In the genomic region with DNA sequence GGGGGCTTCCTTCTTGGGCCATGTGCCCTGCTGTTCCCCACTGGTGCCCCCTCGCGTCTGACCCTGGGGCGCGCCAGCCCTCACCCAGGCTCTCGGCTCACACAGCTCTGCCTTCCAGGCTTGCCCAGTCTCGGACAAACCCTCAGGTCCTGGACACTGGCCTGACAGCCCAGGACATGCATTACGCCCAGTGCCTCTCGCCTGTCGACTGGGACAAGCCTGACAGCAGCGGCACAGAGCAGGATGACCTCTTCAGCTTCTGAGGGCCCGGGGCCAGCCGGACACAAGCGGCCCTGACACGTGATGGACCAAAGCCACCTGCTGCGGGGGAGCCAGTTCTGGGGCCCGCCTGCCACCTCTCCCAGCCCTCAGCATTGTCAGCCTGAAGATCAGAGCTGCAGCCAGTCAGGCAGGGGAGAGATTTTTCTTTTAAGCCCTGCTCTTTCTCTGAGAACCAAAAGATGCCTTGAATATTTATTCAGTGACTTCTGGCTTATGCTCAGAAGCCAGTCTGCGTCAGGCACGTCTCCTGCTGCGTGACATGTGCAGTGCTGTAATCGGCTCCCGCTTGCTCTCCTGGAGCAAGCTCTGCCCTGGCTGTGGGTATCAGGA, we compare ENCODE assay signal across 8 cellular contexts. TPM values are rescaled to one million over a fixed set of nuclear protein-coding genes. Genes with fewer than 3 reads are reported as not detected.
DNase-seq lines count a peak whose midpoint lies in the region; ATAC-seq and TF ChIP-seq lines count a peak whose summit lies in the region.

No MANE protein-coding gene starts in this region.

- peak; percentile 88 for DNase-seq in AG08395 (ENCODE audit: low spot score)
- peak; percentile 92 for DNase-seq in IMR-90
- no peak for DNase-seq in mammary epithelial cell
- DNase-seq in GM10266 (ENCODE audit: extremely low spot score) = no peak
- no peak for DNase-seq in activated effector memory CD4-positive, alpha-beta T cell treated with Interleukin-2 at 50 U/mL for 16 hours
- DNase-seq in erythroblast (lab: John Stamatoyannopoulos, UW) = no peak

- H2AK9ac ChIP-seq in IMR-90 (replicated peaks; ENCODE audit: low read depth, low read length, poor library complexity) = peak overlapping the region; percentile 83

- WGBS in IMR-90 (ENCODE audit: extremely low coverage in 2 of 2, insufficient read length in 1 of 2), 2 experiments = 38% methylated on average over 10 of the region's 21 CpGs; no CpG with 5 or more reads in 1 of the 2 experiments
- WGBS in mammary epithelial cell (ENCODE audit: low coverage, missing lambda C conversion rate) = 49% methylated on average over 10 of the region's 21 CpGs
- WGBS in mesodermal cell (ENCODE audit: insufficient coverage in 2 of 2), 2 experiments = 80 to 84% methylated on average over 21 of the region's 21 CpGs

- CTCF ChIA-PET in IMR-90 (lab: Yijun Ruan, JAX) (interaction anchor here (1.6 kb wide), 1 partner anchor 18 kb away, joined by 4 read pairs; no protein-coding TSS in a partner anchor), mammary epithelial cell (lab: Charles Lee; ENCODE audit: low non-redundant PET) (interaction anchor here (0.5 to 0.6 kb wide), 2 partner anchors 10 to 17 kb away, joined by 5 read pairs; no protein-coding TSS in a partner anchor)

- peak overlapping the region; percentile 72 for H2AFZ ChIP-seq in IMR-90 (replicated peaks; ENCODE audit: low read length, poor library complexity)
- peak overlapping the region; percentile 28 for H2AFZ ChIP-seq in mammary epithelial cell (ENCODE audit: low read depth, low read length)

- H3K9ac ChIP-seq in IMR-90 (ENCODE audit: low read depth, low read length) = peak overlapping the region; percentile 36
- H3K9ac ChIP-seq in mammary epithelial cell (ENCODE audit: insufficient read depth, low read length) = no peak overlapping the region

- H4K5ac ChIP-seq in IMR-90 (ENCODE audit: low read depth, low read length) = peak overlapping the region; percentile 37; the same call in 1 of the 2 replicates

- H3K56ac ChIP-seq in IMR-90 (ENCODE audit: extremely low read depth, insufficient read depth, low read length) = no peak overlapping the region

- H3K9me1 ChIP-seq in IMR-90 (ENCODE audit: insufficient read depth, low read length) = peaks cover 16% of the 10 kb centered on the region

- H3K27me3 ChIP-seq in IMR-90 (ENCODE audit: control insufficient read depth, insufficient read depth, low read length) (no peaks in the 10 kb centered on the region), mammary epithelial cell (ENCODE audit: insufficient read depth, low read length) (no peaks in the 10 kb centered on the region)

- H3K9me3 ChIP-seq in IMR-90 (ENCODE audit: control insufficient read depth, insufficient read depth, low read length) (no peaks in the 10 kb centered on the region), mammary epithelial cell (replicated peaks; ENCODE audit: insufficient read depth, low read length) (no peaks in the 10 kb centered on the region), mesodermal cell (ENCODE audit: control insufficient read depth, low read length) (no peaks in the 10 kb centered on the region)

- peak overlapping the region; percentile 70; the same call in 1 of the 2 replicates for H2BK20ac ChIP-seq in IMR-90 (ENCODE audit: low read depth, low read length)

- peak overlapping the region; percentile 95 for H3K4ac ChIP-seq in IMR-90 (ENCODE audit: low read depth, low read length)

- no TSS peak for BruUV-seq in IMR-90 (replicated peaks; lab: Mats Ljungman, UMichigan)
- BruUV-seq in mammary epithelial cell (replicated peaks; lab: Mats Ljungman, UMichigan) = no TSS peak

- intact Hi-C loops in IMR-90 (cut with micrococcal nuclease) = no loop called here
- intact Hi-C loops in mammary epithelial cell (cut with micrococcal nuclease) = loop anchor here (5.0 kb wide), 2 partner anchors 40 to 65 kb away; no protein-coding TSS in a partner anchor

- POLR2A ChIA-PET in IMR-90 (lab: Charles Lee; ENCODE audit: unreplicated experiment) = no interaction called here

- peak overlapping the region; percentile 25 for H3K4me2 ChIP-seq in IMR-90 (ENCODE audit: low read depth, low read length)
- H3K4me2 ChIP-seq in mammary epithelial cell (ENCODE audit: insufficient read depth, low read depth, low read length) = peak overlapping the region; percentile 47

- peak overlapping the region; percentile 93 for H2AK5ac ChIP-seq in IMR-90 (ENCODE audit: low read depth, low read length)

- peak overlapping the region; percentile 19; the same call in 2 of the 3 replicates for H2BK15ac ChIP-seq in IMR-90 (ENCODE audit: low read depth, low read length)

- H3K4me1 ChIP-seq in IMR-90 (ENCODE audit: control insufficient read depth, insufficient read depth, low read length) (peaks cover 41% of the 10 kb centered on the region), mammary epithelial cell (ENCODE audit: insufficient read depth, low read length) (peaks cover 55% of the 10 kb centered on the region), mesodermal cell (ENCODE audit: control insufficient read depth, insufficient read depth, low read length, poor library complexity, severe bottlenecking) (peaks cover 51% of the 10 kb centered on the region)

- H3K4me3 ChIP-seq in IMR-90 (ENCODE audit: insufficient read depth, low read depth, low read length) = no peak overlapping the region
- no peak overlapping the region for H3K4me3 ChIP-seq in mammary epithelial cell (replicated peaks in 1 of 3; ENCODE audit: insufficient read depth in 1 of 3, low read depth in 2 of 3, low read length in 3 of 3)
- H3K4me3 ChIP-seq in mesodermal cell (ENCODE audit: extremely low read depth, insufficient read depth, low read length, poor library complexity, severe bottlenecking) = no peak overlapping the region

- in situ Hi-C loops in IMR-90 (cut with MboI; ENCODE audit: low sequenced_read_pairs) = no loop called here
- in situ Hi-C loops in mammary epithelial cell (cut with MboI; ENCODE audit: low sequenced_read_pairs in 2 of 2) = no loop called here

- peak overlapping the region; percentile 54 to 67; a peak in 3 of 4 replicates for H4K8ac ChIP-seq in IMR-90 (ENCODE audit: low read depth in 2 of 2, low read length in 2 of 2)

- no peaks in the 10 kb centered on the region for H4K20me1 ChIP-seq in IMR-90 (ENCODE audit: insufficient read depth, low read length)
- H4K20me1 ChIP-seq in mammary epithelial cell (ENCODE audit: insufficient read depth, low read length) = no peaks in the 10 kb centered on the region

- TF ChIP-seq RAD21 in IMR-90 (IDR thresholded peaks at IDR 0.05; ENCODE audit: low read length) = peak; percentile 12; the same call in 1 of the 2 replicates

- TF ChIP-seq CTCF in IMR-90 (conservative IDR thresholded peaks at IDR 0.05; ENCODE audit: low read depth, low read length) (peak; percentile 9; the same call in 1 of the 2 replicates), mammary epithelial cell (conservative IDR thresholded peaks at IDR 0.05 in 1 of 2, IDR thresholded peaks at IDR 0.05 in 1 of 2; ENCODE audit: extremely low read depth in 1 of 2, insufficient read depth in 1 of 2, low read depth in 1 of 2, low read length in 2 of 2) (peak in 1 of 2 donors; percentile 33), GM10266 (IDR thresholded peaks at IDR 0.05; ENCODE audit: control insufficient read depth, insufficient read depth, low read depth, missing control alignments) (no peak)

- peak overlapping the region; percentile 62 for H3K14ac ChIP-seq in IMR-90 (replicated peaks; ENCODE audit: low read depth, low read length)

- H3K36me3 ChIP-seq in IMR-90 (ENCODE audit: control insufficient read depth, insufficient read depth, low read length) = peaks cover 10% of the 10 kb centered on the region; the same call in 1 of the 2 replicates
- no peaks in the 10 kb centered on the region for H3K36me3 ChIP-seq in mammary epithelial cell (ENCODE audit: insufficient read depth, low read length)
- H3K36me3 ChIP-seq in mesodermal cell (ENCODE audit: control insufficient read depth, insufficient read depth, low read length) = peaks cover 10% of the 10 kb centered on the region

- peak; percentile 70 for ATAC-seq in IMR-90 (ENCODE audit: low read depth)
- no peak for ATAC-seq in HG03342 (IDR thresholded peaks at IDR 0.05; ENCODE audit: unreplicated experiment)

- peak overlapping the region; percentile 68 for H3K18ac ChIP-seq in IMR-90 (ENCODE audit: low read depth, low read length)

- peak overlapping the region; percentile 87 for H4K91ac ChIP-seq in IMR-90 (ENCODE audit: insufficient read depth, low read depth, low read length)

- TF ChIP-seq POLR2A in IMR-90 (IDR thresholded peaks at IDR 0.05; ENCODE audit: low read depth, low read length) = no peak
- TF ChIP-seq POLR2A in erythroblast (IDR thresholded peaks at IDR 0.05; ENCODE audit: low read length) = no peak

- H2BK5ac ChIP-seq in IMR-90 (ENCODE audit: low read depth, low read length, poor library complexity, severe bottlenecking) = peak overlapping the region; percentile 91

- no peaks in the 10 kb centered on the region for H3K79me2 ChIP-seq in mammary epithelial cell (ENCODE audit: insufficient read depth, low read length)

- H3K23ac ChIP-seq in IMR-90 (ENCODE audit: low read depth, low read length) = peak overlapping the region; percentile 23; the same call in 1 of the 2 replicates

- peaks cover 4 to 9% of the 10 kb centered on the region in 2 experiments; a peak in 2 of 4 replicates for H3K79me1 ChIP-seq in IMR-90 (ENCODE audit: low read depth in 1 of 2, low read length in 2 of 2)

- H3K27ac ChIP-seq in IMR-90 (ENCODE audit: insufficient read depth, low read length) (peak overlapping the region; percentile 89), mammary epithelial cell (ENCODE audit: insufficient read depth, low read depth, low read length) (no peak overlapping the region), mesodermal cell (ENCODE audit: low read depth, low read length, severe bottlenecking) (peak overlapping the region; percentile 2)

- H2BK120ac ChIP-seq in IMR-90 (ENCODE audit: low read depth, low read length) = peak overlapping the region; percentile 91

- dilution Hi-C loops in IMR-90 (cut with HindIII; ENCODE audit: low sequenced_read_pairs, unreplicated experiment) (no loop called here), mammary epithelial cell (cut with HindIII; ENCODE audit: low sequenced_read_pairs) (no loop called here)

RNA-seq across cellular contexts. Expression of gene LDLRAP1, which starts 23.4 kb away (rescaled TPM):
- total RNA-seq in IMR-90 (2012; rRNA removed) (3.6 and 4.5 TPM in 2 replicates), mammary epithelial cell (10 to 100 TPM; 23.0 to 32.7 TPM)
- polyA plus RNA-seq in IMR-90 (2012; rRNA removed) (13.5 and 14.4 TPM in 2 replicates), mammary epithelial cell (28.8 TPM)
- polyA plus RNA-seq in IMR-90 (2012; cell fraction: cytosol; rRNA removed) = 9.9 and 15.1 TPM in 2 replicates
- 19.7 and 24.6 TPM in 2 replicates for polyA plus RNA-seq in IMR-90 (2012; cell fraction: nucleus; rRNA removed; ENCODE audit: low replicate concordance)
- 27.1 TPM for polyA minus RNA-seq in mammary epithelial cell
- polyA plus RNA-seq in mesodermal cell (2013, experiment 1 of 2) = 6.3 TPM
- polyA plus RNA-seq in mesodermal cell (2013, experiment 2 of 2) = 5.4 TPM

RNA-seq across cellular contexts. Expression of gene MAN1C1, which starts 49.8 kb away (rescaled TPM):
- total RNA-seq in IMR-90 (2012; rRNA removed) = 2.5 and 3.2 TPM in 2 replicates
- polyA plus RNA-seq in IMR-90 (2012; rRNA removed) = 9.6 and 11.3 TPM in 2 replicates
- 9.4 and 14.0 TPM in 2 replicates for polyA plus RNA-seq in IMR-90 (2012; cell fraction: cytosol; rRNA removed)
- 9.7 and 11.2 TPM in 2 replicates for polyA plus RNA-seq in IMR-90 (2012; cell fraction: nucleus; rRNA removed; ENCODE audit: low replicate concordance)
- under 1 TPM; 0.07 to 0.33 TPM for total RNA-seq in mammary epithelial cell
- 0.18 TPM for polyA plus RNA-seq in mammary epithelial cell
- not detected for polyA minus RNA-seq in mammary epithelial cell
- 3.7 TPM for polyA plus RNA-seq in mesodermal cell (2013, experiment 1 of 2)
- polyA plus RNA-seq in mesodermal cell (2013, experiment 2 of 2) = 4.7 TPM

Comparison
In these comparisons a context has a peak if more than half of its experiments do, and no peak if none do; other contexts are left out.
1. DNase-seq: peak in AG08395 (single experiment) and IMR-90 (single experiment); none in mammary epithelial cell (single experiment), GM10266 (single experiment), activated effector memory CD4-positive, alpha-beta T cell treated with Interleukin-2 at 50 U/mL for 16 hours (single experiment) and erythroblast (0 of 2).